In genomic region chr14:21039585-21040369, GRCh38 we compare ENCODE assay signal across 8 cellular contexts. TPM values are rescaled to one million over a fixed set of nuclear protein-coding genes. Genes with fewer than 3 reads are reported as not detected.
DNase-seq lines count a peak whose midpoint lies in the region; ATAC-seq, FAIRE-seq and TF ChIP-seq lines count a peak whose summit lies in the region.

No MANE protein-coding gene starts in this region.

- peak; percentile 90 for DNase-seq in Ammon's horn (ENCODE audit: low spot score)
- no peak for DNase-seq in GM12892 (ENCODE audit: insufficient read length)
- peak; percentile 48 for DNase-seq in NCI-H2227 (lab: John Stamatoyannopoulos, UW; ENCODE audit: unreplicated experiment)
- peak; percentile 40 for DNase-seq in amniotic stem cell (lab: John Stamatoyannopoulos, UW)
- peak in 1 of 2 donors; percentile 64 for DNase-seq in heart right ventricle
- peak; percentile 66 for DNase-seq in prostate gland (ENCODE audit: low spot score)

- WGBS in heart right ventricle, 2 donors: 47 to 52% methylated on average over 8 of the region's 8 CpGs
- WGBS in prostate gland: 30% methylated on average over 8 of the region's 8 CpGs

- TF ChIP-seq CTCF in heart right ventricle (IDR thresholded peaks at IDR 0.05) (peak; percentile 45 to 82 (median 73)), prostate gland (IDR thresholded peaks at IDR 0.05) (peak; percentile 36 to 82 (median 74))

- H3K27ac ChIP-seq in heart right ventricle: peak overlapping the region in 9 of 10 donors; percentile 63 to 87 (median 77)
- H3K27ac ChIP-seq in prostate gland: peak overlapping the region; percentile 77 to 80

- intact Hi-C loops in heart right ventricle (cut with DNase I) (loop anchor here in 9 of 10 donors (1.0 to 10.0 kb wide), 13 partner anchors 14 to 342 kb away; partner anchors contain the start of gene NDRG2 (in 4 of the 9)), prostate gland (cut with DNase I) (loop anchor here (2.0 to 10.0 kb wide), 3 partner anchors 15 to 185 kb away; partner anchors contain the start of gene NDRG2)

- ATAC-seq in heart right ventricle (peak; percentile 62 to 84 (median 72)), HG03025 (IDR thresholded peaks at IDR 0.05; ENCODE audit: low FRiP score, unreplicated experiment) (no peak), GM21423 (IDR thresholded peaks at IDR 0.05; ENCODE audit: unreplicated experiment) (no peak)

- H3K4me1 ChIP-seq in heart right ventricle (peaks cover 13 to 53% (median 41%) of the 10 kb centered on the region in 9 donors), prostate gland (replicated peaks) (peaks cover 14% of the 10 kb centered on the region)

- H3K27me3 ChIP-seq in heart right ventricle (peaks cover 0 to under 1% (median 0%) of the 10 kb centered on the region in 7 donors), prostate gland (replicated peaks; ENCODE audit: insufficient read depth) (no peaks in the 10 kb centered on the region)

- H3K9me3 ChIP-seq in heart right ventricle (no peaks in the 10 kb centered on the region), prostate gland (no peaks in the 10 kb centered on the region)

- TF ChIP-seq POLR2A in GM12892 (IDR thresholded peaks at IDR 0.05; ENCODE audit: low read depth, low read length): no peak
- no peak for TF ChIP-seq POLR2A in prostate gland (IDR thresholded peaks at IDR 0.05)

- peak; percentile 60 for FAIRE-seq in GM12892 (lab: Jason Lieb, UNC)

- no peaks in the 10 kb centered on the region for H3K36me3 ChIP-seq in heart right ventricle
- H3K36me3 ChIP-seq in prostate gland: no peaks in the 10 kb centered on the region

- H3K4me3 ChIP-seq in heart right ventricle: peak overlapping the region in 2 of 10 donors; percentile 12 to 13
- no peak overlapping the region for H3K4me3 ChIP-seq in prostate gland

RNA-seq across cellular contexts. Expression of gene RNASE7, which starts 2.4 kb away (rescaled TPM):
- polyA plus RNA-seq in GM12892 (2012; ENCODE audit: missing spikeins): not detected
- not detected for total RNA-seq in heart right ventricle
- polyA plus RNA-seq in heart right ventricle: under 1 TPM in 1 of 2 donors, not detected in 1; 0.03 TPM
- under 1 TPM in 1 of 2 donors, not detected in 1; 0.74 TPM for total RNA-seq in prostate gland

RNA-seq across cellular contexts. Expression of gene RNASE13, which starts 5.2 kb away (rescaled TPM):
- polyA plus RNA-seq in GM12892 (2012; ENCODE audit: missing spikeins): not detected
- total RNA-seq in heart right ventricle (not detected), prostate gland (under 1 TPM in 1 of 2 donors, not detected in 1; 0.57 TPM)
- polyA plus RNA-seq in heart right ventricle: not detected

RNA-seq across cellular contexts. Expression of gene TPPP2, which starts 9.8 kb away (rescaled TPM):
- not detected for polyA plus RNA-seq in GM12892 (2012; ENCODE audit: missing spikeins)
- total RNA-seq in heart right ventricle: 1 to 10 TPM in 5 of 10 donors, under 1 TPM in 5; 0.28 to 3.2 (median 0.91) TPM
- 1 to 10 TPM in 1 of 2 donors, under 1 TPM in 1; 0.75 to 1.1 TPM for polyA plus RNA-seq in heart right ventricle
- total RNA-seq in prostate gland: 1 to 10 TPM in 1 of 2 donors, not detected in 1; 9.4 TPM

RNA-seq across cellular contexts. Expression of gene NDRG2, which starts 14.9 kb away (rescaled TPM):
- polyA plus RNA-seq in GM12892 (2012; ENCODE audit: missing spikeins): not detected
- total RNA-seq in heart right ventricle (100 to 1,000 TPM; 242 to 420 (median 299) TPM), prostate gland (100 to 1,000 TPM; 230 to 304 TPM)
- polyA plus RNA-seq in heart right ventricle: 100 to 1,000 TPM; 286 to 293 TPM

RNA-seq across cellular contexts. Expression of gene RNASE8, which starts 17.8 kb away (rescaled TPM):
- polyA plus RNA-seq in GM12892 (2012; ENCODE audit: missing spikeins): not detected
- total RNA-seq in heart right ventricle: not detected
- polyA plus RNA-seq in heart right ventricle: not detected
- total RNA-seq in prostate gland: not detected

Comparison
In these comparisons a context has a peak if more than half of its experiments do, and no peak if none do; other contexts are left out.
1. ATAC-seq: peak in heart right ventricle (8 of 8); none in HG03025 (single experiment) and GM21423 (single experiment).